In genomic region chr1:156368889-156369684, GRCh38 we compare ENCODE assay signal across 1 cellular context.
A peak's percentile ranks its signal among the peaks of the same experiment; 100 is the strongest.
TF ChIP-seq lines count a peak whose summit lies in the region.

TSS of gene RHBG (plus strand) at chr1:156369211. CDS start at chr1:156369250, 39 bp downstream.

TF ChIP-seq in K562, 482 proteins besides CTCF, POLR2A, EP300 and RAD21 (continued from another document):
- TF ChIP-seq ZNF449 (CRISPR knock-in tag; IDR thresholded peaks at IDR 0.05) (no peak), POLR3A (IDR thresholded peaks at IDR 0.05; ENCODE audit: borderline replicate concordance, extremely low read depth, insufficient read depth, insufficient read length) (no peak), MAX (CRISPR knock-in tag; IDR thresholded peaks at IDR 0.05) (no peak), PTBP1 (IDR thresholded peaks at IDR 0.05; ENCODE audit: low read depth, low read length) (no peak), E2F1 (CRISPR knock-in tag; IDR thresholded peaks at IDR 0.05) (no peak), PRMT5 (CRISPR knock-in tag; IDR thresholded peaks at IDR 0.05) (no peak), ZBTB1 (CRISPR knock-in tag; IDR thresholded peaks at IDR 0.05; ENCODE audit: borderline replicate concordance, low read depth) (peak; percentile 57; the same call in 1 of the 2 replicates), CBX5 (IDR thresholded peaks at IDR 0.05; ENCODE audit: borderline replicate concordance, low read depth) (no peak), HOMEZ (CRISPR knock-in tag; IDR thresholded peaks at IDR 0.05) (no peak), PATZ1 (CRISPR knock-in tag; IDR thresholded peaks at IDR 0.05; ENCODE audit: borderline replicate concordance) (no peak), FIP1L1 (IDR thresholded peaks at IDR 0.05; ENCODE audit: low read depth, low read length, poor library complexity, severe bottlenecking) (no peak), ZNF445 (CRISPR knock-in tag; IDR thresholded peaks at IDR 0.05; ENCODE audit: low read depth) (no peak), ZFP36 (IDR thresholded peaks at IDR 0.05; ENCODE audit: low read depth, low read length, partially characterized antibody) (peak; percentile 42), U2AF1 (optimal IDR thresholded peaks at IDR 0.05; ENCODE audit: low read depth, low read length) (no peak), CEBPB (tag; IDR thresholded peaks at IDR 0.05) (no peak), ZBTB2 (IDR thresholded peaks at IDR 0.05) (no peak), NR2C1 (IDR thresholded peaks at IDR 0.05) (no peak), NR2C1 (tag; IDR thresholded peaks at IDR 0.05) (no peak), TSC22D4 (tag; IDR thresholded peaks at IDR 0.05) (no peak), EZH2 (IDR thresholded peaks at IDR 0.05; ENCODE audit: borderline replicate concordance, low read depth, low read length) (no peak), ZNF511 (CRISPR knock-in tag; IDR thresholded peaks at IDR 0.05) (no peak), PHB (CRISPR knock-in tag; IDR thresholded peaks at IDR 0.05) (no peak), TAF1 (IDR thresholded peaks at IDR 0.05; ENCODE audit: control insufficient read depth, extremely low read depth, insufficient read depth, low read length, severe bottlenecking) (no peak), ZBTB33 (CRISPR knock-in tag; IDR thresholded peaks at IDR 0.05) (peak; percentile 94), UBTF (IDR thresholded peaks at IDR 0.05; ENCODE audit: borderline replicate concordance in 1 of 2, low read depth in 2 of 2, low read length in 2 of 2) (peak; percentile 45 to 60; a peak in 1 of 4 replicates), TRIM28 (IDR thresholded peaks at IDR 0.05) (no peak)
